Comparison of ENCODE assay signal across 20 cellular contexts in genomic region chr4:129246850-129247542, GRCh38.
DNase-seq lines count a peak whose midpoint lies in the region; ATAC-seq and TF ChIP-seq lines count a peak whose summit lies in the region.
"Had no signal": no experiment of that assay in that cellular context is flagged by ENCODE, and none has a peak within 500 bp of the region (broad histone marks: within the 10 kb centered on the region; RNA-seq: fewer than 3 reads in every experiment).

No MANE protein-coding gene starts in this region.

- H3K4me2 ChIP-seq in GM23248 (ENCODE audit: unreplicated experiment) (no peak overlapping the region), hepatocyte (peak overlapping the region; percentile 37)

- H3K79me2 ChIP-seq in GM23248 (ENCODE audit: insufficient read depth) (no peaks in the 10 kb centered on the region), hepatocyte (no peaks in the 10 kb centered on the region)

- in situ Hi-C loops in GM23248 (cut with MboI) = no loop called here

- H3K9me2 ChIP-seq in GM23248 (ENCODE audit: insufficient read depth) = no peaks in the 10 kb centered on the region
- no peaks in the 10 kb centered on the region for H3K9me2 ChIP-seq in hepatocyte (replicated peaks; ENCODE audit: insufficient read depth)

- H3K4me1 ChIP-seq in GM23248 (ENCODE audit: insufficient read depth) (no peaks in the 10 kb centered on the region), hepatocyte (ENCODE audit: insufficient read depth) (no peaks in the 10 kb centered on the region)
- H3K4me1 ChIP-seq: lower lobe of right lung, pancreas had no signal

- H3K27me3 ChIP-seq in GM23248 (replicated peaks; ENCODE audit: insufficient read depth) = peaks cover 16% of the 10 kb centered on the region
- no peaks in the 10 kb centered on the region for H3K27me3 ChIP-seq in hepatocyte
- H3K27me3 ChIP-seq: brain microvascular endothelial cell, pancreas had no signal

- H2AFZ ChIP-seq in GM23248 (peak overlapping the region; percentile 45; the same call in 1 of the 2 replicates), hepatocyte (no peak overlapping the region)

- TF ChIP-seq POLR2A in lower leg skin (IDR thresholded peaks at IDR 0.05) = no peak

- DNase-seq in GM23248 = no peak
- peak; percentile 82 for DNase-seq in NCI-H146 treated with DMSO at 0.1 percent for 48 hours (lab: John Stamatoyannopoulos, UW; ENCODE audit: unreplicated experiment)
- peak; percentile 93 for DNase-seq in NCI-H345 treated with DMSO at 0.1 percent for 48 hours (lab: John Stamatoyannopoulos, UW; ENCODE audit: unreplicated experiment)
- peak; percentile 12 for DNase-seq in hepatocyte (ENCODE audit: low spot score)
- DNase-seq in posterior vena cava (ENCODE audit: low spot score) = no peak
- DNase-seq in lower leg skin (ENCODE audit: low spot score in 2 of 2) = no peak
- DNase-seq in 8988T = no peak
- DNase-seq: activated CD8-positive, alpha-beta T cell treated with anti-CD3 and anti-CD28 coated beads for 36 hours; activated T-cell treated with anti-CD3 and anti-CD28 coated beads, Interleukin-2, amount 50 U/mL, for 48 hours; brain microvascular endothelial cell; CD8-positive, alpha-beta memory T cell; lower lobe of right lung; MM.1S; NK-92 treated with Interleukin-12 subunit alpha and Interleukin-12 subunit beta, amount 100 ng/mL, for 24 hours; pancreas; stimulated activated CD4-positive, alpha-beta T cell treated with anti-CD3 and anti-CD28 coated beads, Interleukin-4, amount 100 ng/mL, for 4 hours; stimulated activated CD8-positive, alpha-beta memory T cell treated with anti-CD3 and anti-CD28 coated beads, Interleukin-4, amount 100 ng/mL, for 48 hours; T-helper 1 cell had no signal

- H3K36me3 ChIP-seq in GM23248 (ENCODE audit: low read depth) (no peaks in the 10 kb centered on the region), hepatocyte (replicated peaks; ENCODE audit: insufficient read depth, low read depth) (no peaks in the 10 kb centered on the region)
- H3K36me3 ChIP-seq: brain microvascular endothelial cell, lower lobe of right lung, pancreas had no signal

- H3K4me3 ChIP-seq in GM23248 = no peak overlapping the region
- no peak overlapping the region for H3K4me3 ChIP-seq in hepatocyte
- no peak overlapping the region for H3K4me3 ChIP-seq in lower leg skin (ENCODE audit: low read depth, poor library complexity, severe bottlenecking)
- H3K4me3 ChIP-seq: lower lobe of right lung, pancreas had no signal

- H4K20me1 ChIP-seq in GM23248 (ENCODE audit: insufficient read depth) (no peaks in the 10 kb centered on the region), hepatocyte (ENCODE audit: insufficient read depth, poor library complexity, severe bottlenecking) (no peaks in the 10 kb centered on the region)

- H3K9me3 ChIP-seq in GM23248 (ENCODE audit: low read depth) = no peaks in the 10 kb centered on the region
- H3K9me3 ChIP-seq in hepatocyte (ENCODE audit: low read depth) = no peaks in the 10 kb centered on the region
- H3K9me3 ChIP-seq: lower lobe of right lung, pancreas had no signal

- intact Hi-C loops in posterior vena cava (cut with DNase I) (no loop called here), lower leg skin (cut with DNase I; ENCODE audit: low total_unique reads) (no loop called here)

- H3F3A ChIP-seq in GM23248 (ENCODE audit: insufficient read depth) = no peaks in the 10 kb centered on the region

- 15 to 18% methylated on average over 17 of the region's 17 CpGs for WGBS in GM23248 (ENCODE audit: low coverage in 1 of 2, low lambda C conversion rate in 2 of 2, missing lambda C conversion rate in 2 of 2), 2 experiments
- whole genome bisulfite sequencing in hepatocyte (ENCODE audit: low lambda C conversion rate, missing lambda C conversion rate) = 49% methylated on average over 17 of the region's 17 CpGs
- WGBS in lower leg skin, 2 donors = 61 to 63% methylated on average over 17 of the region's 17 CpGs

- TF ChIP-seq CTCF in hepatocyte (IDR thresholded peaks at IDR 0.05; ENCODE audit: poor library complexity) (no peak), lower leg skin (IDR thresholded peaks at IDR 0.05) (no peak)

- H3K27ac ChIP-seq in GM23248 (no peak overlapping the region), hepatocyte (no peak overlapping the region)
- H3K27ac ChIP-seq: brain microvascular endothelial cell, lower lobe of right lung, pancreas, VCaP had no signal

- no peak overlapping the region for H3K9ac ChIP-seq in GM23248

- ATAC-seq in HG03521 (IDR thresholded peaks at IDR 0.05; ENCODE audit: unreplicated experiment) = no peak
- ATAC-seq: activated CD8-positive, alpha-beta T cell treated with anti-CD3 and anti-CD28 coated beads for 36 hours; lower lobe of right lung had no signal

Comparison
In these comparisons a context has a peak if more than half of its experiments do, and no peak if none do; other contexts are left out.
1. DNase-seq: peak in NCI-H146 treated with DMSO at 0.1 percent for 48 hours (single experiment), NCI-H345 treated with DMSO at 0.1 percent for 48 hours (single experiment) and hepatocyte (single experiment); none in GM23248 (single experiment), posterior vena cava (single experiment), lower leg skin (0 of 2) and 8988T (single experiment).